ENCODE assay signal across 20 cellular contexts in the genomic region with DNA sequence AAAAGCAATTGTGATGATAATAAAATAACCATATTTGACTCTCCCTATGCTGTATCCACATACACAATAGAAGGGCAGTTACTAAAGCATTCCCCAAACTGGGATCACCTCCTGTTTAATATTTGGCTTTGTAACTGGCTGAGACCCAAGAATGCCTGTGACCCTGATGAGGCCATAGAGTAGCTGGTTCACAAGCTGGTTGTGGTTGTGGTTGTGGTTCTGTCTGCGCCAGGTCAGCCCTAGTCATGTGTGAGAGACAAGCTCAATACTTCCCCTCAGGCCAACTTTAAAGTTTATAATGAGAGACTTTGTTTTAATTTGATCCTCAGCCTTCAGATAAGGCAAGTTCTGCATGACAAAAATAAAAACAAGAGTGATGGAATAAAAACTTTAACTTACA.
DNase-seq lines count a peak whose midpoint lies in the region; ATAC-seq and TF ChIP-seq lines count a peak whose summit lies in the region.
"Had no signal": no experiment of that assay in that cellular context is flagged by ENCODE, and none has a peak within 500 bp of the region (broad histone marks: within the 10 kb centered on the region; RNA-seq: fewer than 3 reads in every experiment).

No MANE protein-coding gene starts in this region.

- no peaks in the 10 kb centered on the region for H3K79me2 ChIP-seq in PC-3 (ENCODE audit: low read length)

- TF ChIP-seq EP300 in stomach (IDR thresholded peaks at IDR 0.05), result no peak

- no peaks in the 10 kb centered on the region for H4K20me1 ChIP-seq in PC-3 (ENCODE audit: low read length)

- CTCF ChIA-PET in PC-3 (lab: Charles Lee), result no interaction called here

- no TSS peak for BruUV-seq in PC-3 (replicated peaks; lab: Mats Ljungman, UMichigan)

- peak overlapping the region; percentile 32; the same call in 1 of the 2 replicates for H3K9ac ChIP-seq in PC-3 (ENCODE audit: low read length)

- H3K4me3 ChIP-seq in PC-3 (ENCODE audit: low read length) (no peak overlapping the region), stomach (no peak overlapping the region)
- H3K4me3 ChIP-seq: PC-9 had no signal

- H2AFZ ChIP-seq in PC-3 (ENCODE audit: low read length), result no peak overlapping the region
- H2AFZ ChIP-seq: PC-9 had no signal

- H3K9me3 Mint-ChIP-seq in stimulated activated memory B cell treated with anti-CD40 and anti-IgM and Interleukin-4, amounts not matched to agents 10 μg/mL and 1 μg/mL and 100 μg/mL, for 72 hours, result no peaks in the 10 kb centered on the region
- H3K9me3 Mint-ChIP-seq: nephron, WTC11 had no signal

- POLR2A ChIA-PET in PC-3 (lab: Charles Lee; ENCODE audit: unreplicated experiment), result no interaction called here

- intact Hi-C loops in PC-3 (cut with micrococcal nuclease), result no loop called here
- intact Hi-C loops in stomach (cut with DNase I; ENCODE audit: low total_unique reads), result no loop called here

- peak overlapping the region; percentile 92 for H3K27ac ChIP-seq in PC-3 (ENCODE audit: low read length)
- no peak overlapping the region for H3K27ac ChIP-seq in stomach
- H3K27ac ChIP-seq: PC-9 had no signal

- 74 to 83% (median 79%) methylated on average over 1 of the region's 1 CpG for WGBS in stomach, 5 donors

- no peak for TF ChIP-seq CTCF in PC-3 (conservative IDR thresholded peaks at IDR 0.05; ENCODE audit: low read depth, low read length)
- TF ChIP-seq CTCF in stomach (IDR thresholded peaks at IDR 0.05), result no peak

- H3K4me1 Mint-ChIP-seq in stimulated activated memory B cell treated with anti-CD40 and anti-IgM and Interleukin-4, amounts not matched to agents 10 μg/mL and 1 μg/mL and 100 μg/mL, for 72 hours, result peaks cover 7% of the 10 kb centered on the region

- DNase-seq in PC-3 (peak; percentile 83), epidermal melanocyte (ENCODE audit: insufficient read length, low spot score) (peak; percentile 30), stomach (no peak), LoVo (ENCODE audit: low spot score) (no peak), NCI-H2227 (lab: John Stamatoyannopoulos, UW; ENCODE audit: unreplicated experiment) (no peak)
- no peak for DNase-seq in activated CD4-positive, CD25-positive, alpha-beta regulatory T cell (lab: John Stamatoyannopoulos, UW)
- DNase-seq: activated gamma-delta T cell; BE2C; DMS153; effector memory CD4-positive, alpha-beta T cell; H7; NCI-H446 treated with DMSO at 0.1 percent for 48 hours; PC-9; right cardiac atrium; stimulated activated CD4-positive, alpha-beta T cell treated with anti-CD3 and anti-CD28 coated beads, Interleukin-2, amount 100 ng/mL, for 48 hours; SW 1271 had no signal

- ATAC-seq in GM19351 (IDR thresholded peaks at IDR 0.05; ENCODE audit: unreplicated experiment) (peak; percentile 69), PC-3 (no peak)
- peak; percentile 50 for ATAC-seq in stimulated activated memory B cell treated with anti-CD40 and anti-IgM and Interleukin-4, amounts not matched to agents 10 μg/mL and 1 μg/mL and 100 μg/mL, for 72 hours
- ATAC-seq: right cardiac atrium, WTC11 had no signal

- no peaks in the 10 kb centered on the region for H3K27me3 ChIP-seq in PC-3 (ENCODE audit: low read length)
- no peaks in the 10 kb centered on the region for H3K27me3 ChIP-seq in stomach

- H3K36me3 ChIP-seq in PC-3 (ENCODE audit: low read depth, low read length), result no peaks in the 10 kb centered on the region
- no peaks in the 10 kb centered on the region for H3K36me3 ChIP-seq in stomach
- H3K36me3 ChIP-seq: BE2C had no signal

- H3K27ac Mint-ChIP-seq in stimulated activated memory B cell treated with anti-CD40 and anti-IgM and Interleukin-4, amounts not matched to agents 10 μg/mL and 1 μg/mL and 100 μg/mL, for 72 hours, result no peak overlapping the region
- H3K27ac Mint-ChIP-seq: nephron, WTC11 had no signal

- peak overlapping the region; percentile 54 for H3K4me2 ChIP-seq in PC-3 (ENCODE audit: low read length)
- H3K4me2 ChIP-seq: PC-9 had no signal

- no peaks in the 10 kb centered on the region for H3K9me2 ChIP-seq in PC-3 (replicated peaks; ENCODE audit: low read length)

- no peaks in the 10 kb centered on the region for H3F3A ChIP-seq in PC-3 (ENCODE audit: low read length, unreplicated experiment)

- H3K4me1 ChIP-seq in PC-3 (ENCODE audit: insufficient read depth, low read length) (peaks cover 20% of the 10 kb centered on the region), stomach (no peaks in the 10 kb centered on the region)
- H3K4me1 ChIP-seq: BE2C had no signal

- H3K9me3 ChIP-seq in PC-3 (ENCODE audit: low read length) (no peaks in the 10 kb centered on the region), stomach (no peaks in the 10 kb centered on the region)
- H3K9me3 ChIP-seq: BE2C had no signal

- TF ChIP-seq POLR2A in stomach (IDR thresholded peaks at IDR 0.05), result no peak

- H3K36me3 Mint-ChIP-seq in stimulated activated memory B cell treated with anti-CD40 and anti-IgM and Interleukin-4, amounts not matched to agents 10 μg/mL and 1 μg/mL and 100 μg/mL, for 72 hours, result no peaks in the 10 kb centered on the region
- H3K36me3 Mint-ChIP-seq: WTC11 had no signal

- no peak overlapping the region for H3K4me3 Mint-ChIP-seq in stimulated activated memory B cell treated with anti-CD40 and anti-IgM and Interleukin-4, amounts not matched to agents 10 μg/mL and 1 μg/mL and 100 μg/mL, for 72 hours
- H3K4me3 Mint-ChIP-seq: nephron, WTC11 had no signal

- H3K27me3 Mint-ChIP-seq in stimulated activated memory B cell treated with anti-CD40 and anti-IgM and Interleukin-4, amounts not matched to agents 10 μg/mL and 1 μg/mL and 100 μg/mL, for 72 hours, result no peaks in the 10 kb centered on the region

Comparison
In these comparisons a context has a peak if more than half of its experiments do, and no peak if none do; other contexts are left out.
1. DNase-seq: peak in PC-3 (single experiment) and epidermal melanocyte (single experiment); none in activated CD4-positive, CD25-positive, alpha-beta regulatory T cell (0 of 4), stomach (single experiment), LoVo (single experiment) and NCI-H2227 (single experiment).